In the genomic region with DNA sequence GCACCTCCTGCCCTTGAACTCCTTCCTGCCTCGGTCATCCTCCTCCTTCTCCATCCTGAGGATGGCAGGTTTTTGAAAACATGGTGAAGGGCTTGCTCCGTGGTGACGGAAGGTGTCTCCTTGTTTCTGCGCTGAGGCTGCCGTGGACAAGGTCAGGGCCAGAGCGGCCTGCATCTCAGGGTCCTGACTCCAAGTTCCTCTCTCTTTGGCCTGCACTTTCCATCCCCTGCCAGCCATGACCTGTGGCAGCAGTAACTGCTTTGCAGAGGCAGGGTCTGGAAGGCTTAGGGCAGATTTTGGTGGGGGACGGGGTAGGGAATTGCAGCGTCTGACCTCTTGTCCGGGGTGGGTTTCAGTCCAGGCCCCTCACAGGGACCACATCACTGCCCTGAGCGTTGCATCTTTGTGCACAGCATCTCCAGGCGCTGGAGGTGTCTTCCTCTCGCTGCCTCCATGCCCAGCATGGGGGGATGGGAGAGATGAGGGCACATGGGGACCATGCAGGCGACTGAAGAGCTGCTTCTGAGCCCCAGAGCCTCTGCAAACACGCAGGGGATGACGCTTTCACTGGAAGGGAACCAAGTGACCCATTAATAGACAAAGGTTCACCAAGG, we compare ENCODE assay signal across 16 cellular contexts.
A peak's percentile ranks its signal among the peaks of the same experiment; 100 is the strongest.
DNase-seq lines count a peak whose midpoint lies in the region; ATAC-seq and TF ChIP-seq lines count a peak whose summit lies in the region.
"Had no signal": no experiment of that assay in that cellular context is flagged by ENCODE, and none has a peak within 500 bp of the region (broad histone marks: within the 10 kb centered on the region; RNA-seq: fewer than 3 reads in every experiment).

No MANE protein-coding gene starts in this region.

- no peaks in the 10 kb centered on the region for H3K36me3 Mint-ChIP-seq in chondrocyte (ENCODE audit: low read depth)

- no peaks in the 10 kb centered on the region for H3K4me1 Mint-ChIP-seq in chondrocyte (ENCODE audit: low read depth)

- H3K4me1 ChIP-seq in lower lobe of right lung: no peaks in the 10 kb centered on the region
- H3K4me1 ChIP-seq in colonic mucosa: no peaks in the 10 kb centered on the region
- H3K4me1 ChIP-seq: A549, Caco-2 had no signal

- H3K4me3 Mint-ChIP-seq in chondrocyte (ENCODE audit: unreplicated experiment): no peak overlapping the region
- H3K4me3 Mint-ChIP-seq: CD4-positive, alpha-beta T cell had no signal

- no peak overlapping the region for H3K9ac ChIP-seq in colonic mucosa (ENCODE audit: low read depth in 2 of 2, low read length in 2 of 2)
- H3K9ac ChIP-seq: GM23248 had no signal

- intact Hi-C loops in lower lobe of right lung (cut with DNase I): no loop called here
- intact Hi-C loops in sciatic nerve (cut with DNase I): no loop called here
- intact Hi-C loops in colonic mucosa (cut with DNase I): no loop called here

- H3K27ac ChIP-seq in lower lobe of right lung: no peak overlapping the region
- no peak overlapping the region for H3K27ac ChIP-seq in colonic mucosa
- H3K27ac ChIP-seq: A549, C4-2B, GM23248, HL-60 had no signal

- TF ChIP-seq CTCF in chondrocyte (IDR thresholded peaks at IDR 0.05) (no peak), lower lobe of right lung (IDR thresholded peaks at IDR 0.05) (no peak), colonic mucosa (IDR thresholded peaks at IDR 0.05) (no peak)

- DNase-seq in cerebellar cortex (ENCODE audit: low spot score): peak; percentile 4
- DNase-seq in chondrocyte (ENCODE audit: low spot score): peak; percentile 65
- peak; percentile 34 for DNase-seq in lower lobe of right lung
- peak; percentile 45 for DNase-seq in sciatic nerve (ENCODE audit: low spot score)
- DNase-seq in colonic mucosa: no peak
- DNase-seq in NCI-H2081 (lab: John Stamatoyannopoulos, UW): no peak
- no peak for DNase-seq in stimulated activated CD4-positive, alpha-beta T cell treated with anti-CD3 and anti-CD28 coated beads, Interleukin-15, amount 100 ng/mL, for 24 hours
- DNase-seq: AML-193; Caco-2; CD4-positive, alpha-beta T cell; GM23248; HCEC 1CT had no signal

- no peaks in the 10 kb centered on the region for H3K9me3 Mint-ChIP-seq in chondrocyte (ENCODE audit: low read depth)
- H3K9me3 Mint-ChIP-seq: CD4-positive, alpha-beta T cell had no signal

- peaks cover 59% of the 10 kb centered on the region for H3K27me3 Mint-ChIP-seq in chondrocyte (ENCODE audit: low read depth)

- ATAC-seq in lower lobe of right lung: no peak
- no peak for ATAC-seq in sciatic nerve
- no peak for ATAC-seq in GM18867 (IDR thresholded peaks at IDR 0.05; ENCODE audit: unreplicated experiment)
- ATAC-seq: A549 had no signal

- no peak overlapping the region for H3K27ac Mint-ChIP-seq in chondrocyte (ENCODE audit: unreplicated experiment)
- H3K27ac Mint-ChIP-seq: CD4-positive, alpha-beta T cell had no signal

- H3K4me3 ChIP-seq in lower lobe of right lung (no peak overlapping the region), colonic mucosa (no peak overlapping the region)
- H3K4me3 ChIP-seq: A549, GM23248 had no signal

- peaks cover 73% of the 10 kb centered on the region for H3K27me3 ChIP-seq in lower lobe of right lung (ENCODE audit: low read depth)
- H3K27me3 ChIP-seq in colonic mucosa: peaks cover 4% of the 10 kb centered on the region

- H3K9me3 ChIP-seq in lower lobe of right lung (no peaks in the 10 kb centered on the region), colonic mucosa (no peaks in the 10 kb centered on the region)
- H3K9me3 ChIP-seq: A549, Caco-2 had no signal

- no peaks in the 10 kb centered on the region for H3K36me3 ChIP-seq in lower lobe of right lung
- H3K36me3 ChIP-seq in colonic mucosa: no peaks in the 10 kb centered on the region

Comparison
In these comparisons a context has a peak if more than half of its experiments do, and no peak if none do; other contexts are left out.
1. DNase-seq: peak in cerebellar cortex (single experiment), chondrocyte (single experiment), lower lobe of right lung (single experiment) and sciatic nerve (single experiment); none in colonic mucosa (single experiment), NCI-H2081 (0 of 2) and stimulated activated CD4-positive, alpha-beta T cell treated with anti-CD3 and anti-CD28 coated beads, Interleukin-15, amount 100 ng/mL, for 24 hours (single experiment).